ENCODE assay signal across 1 cellular context in genomic region chr10:95419399-95419798, GRCh38.
TF ChIP-seq lines count a peak whose summit lies in the region.

No MANE protein-coding gene starts in this region.

TF ChIP-seq in HepG2, 621 proteins besides CTCF, POLR2A, EP300 and RAD21 (continued from another document):
- TF ChIP-seq, protein P1, sequence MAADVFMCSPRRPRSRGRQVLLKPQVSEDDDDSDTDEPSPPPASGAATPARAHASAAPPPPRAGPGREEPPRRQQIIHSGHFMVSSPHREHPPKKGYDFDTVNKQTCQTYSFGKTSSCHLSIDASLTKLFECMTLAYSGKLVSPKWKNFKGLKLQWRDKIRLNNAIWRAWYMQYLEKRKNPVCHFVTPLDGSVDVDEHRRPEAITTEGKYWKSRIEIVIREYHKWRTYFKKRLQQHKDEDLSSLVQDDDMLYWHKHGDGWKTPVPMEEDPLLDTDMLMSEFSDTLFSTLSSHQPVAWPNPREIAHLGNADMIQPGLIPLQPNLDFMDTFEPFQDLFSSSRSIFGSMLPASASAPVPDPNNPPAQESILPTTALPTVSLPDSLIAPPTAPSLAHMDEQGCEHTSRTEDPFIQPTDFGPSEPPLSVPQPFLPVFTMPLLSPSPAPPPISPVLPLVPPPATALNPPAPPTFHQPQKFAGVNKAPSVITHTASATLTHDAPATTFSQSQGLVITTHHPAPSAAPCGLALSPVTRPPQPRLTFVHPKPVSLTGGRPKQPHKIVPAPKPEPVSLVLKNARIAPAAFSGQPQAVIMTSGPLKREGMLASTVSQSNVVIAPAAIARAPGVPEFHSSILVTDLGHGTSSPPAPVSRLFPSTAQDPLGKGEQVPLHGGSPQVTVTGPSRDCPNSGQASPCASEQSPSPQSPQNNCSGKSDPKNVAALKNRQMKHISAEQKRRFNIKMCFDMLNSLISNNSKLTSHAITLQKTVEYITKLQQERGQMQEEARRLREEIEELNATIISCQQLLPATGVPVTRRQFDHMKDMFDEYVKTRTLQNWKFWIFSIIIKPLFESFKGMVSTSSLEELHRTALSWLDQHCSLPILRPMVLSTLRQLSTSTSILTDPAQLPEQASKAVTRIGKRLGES (CRISPR knock-in tag; IDR thresholded peaks at IDR 0.05; ENCODE audit: borderline replicate concordance) = no peak
- TF ChIP-seq AHDC1 (CRISPR knock-in tag; IDR thresholded peaks at IDR 0.05; ENCODE audit: borderline replicate concordance) = no peak
- no peak for TF ChIP-seq FOSL2 (CRISPR knock-in tag; IDR thresholded peaks at IDR 0.05)
- TF ChIP-seq TFDP1 (CRISPR knock-in tag; IDR thresholded peaks at IDR 0.05; ENCODE audit: borderline replicate concordance) = no peak
- TF ChIP-seq PTBP1 (IDR thresholded peaks at IDR 0.05; ENCODE audit: low read depth, low read length, poor library complexity, severe bottlenecking) = no peak
- TF ChIP-seq, protein P2, sequence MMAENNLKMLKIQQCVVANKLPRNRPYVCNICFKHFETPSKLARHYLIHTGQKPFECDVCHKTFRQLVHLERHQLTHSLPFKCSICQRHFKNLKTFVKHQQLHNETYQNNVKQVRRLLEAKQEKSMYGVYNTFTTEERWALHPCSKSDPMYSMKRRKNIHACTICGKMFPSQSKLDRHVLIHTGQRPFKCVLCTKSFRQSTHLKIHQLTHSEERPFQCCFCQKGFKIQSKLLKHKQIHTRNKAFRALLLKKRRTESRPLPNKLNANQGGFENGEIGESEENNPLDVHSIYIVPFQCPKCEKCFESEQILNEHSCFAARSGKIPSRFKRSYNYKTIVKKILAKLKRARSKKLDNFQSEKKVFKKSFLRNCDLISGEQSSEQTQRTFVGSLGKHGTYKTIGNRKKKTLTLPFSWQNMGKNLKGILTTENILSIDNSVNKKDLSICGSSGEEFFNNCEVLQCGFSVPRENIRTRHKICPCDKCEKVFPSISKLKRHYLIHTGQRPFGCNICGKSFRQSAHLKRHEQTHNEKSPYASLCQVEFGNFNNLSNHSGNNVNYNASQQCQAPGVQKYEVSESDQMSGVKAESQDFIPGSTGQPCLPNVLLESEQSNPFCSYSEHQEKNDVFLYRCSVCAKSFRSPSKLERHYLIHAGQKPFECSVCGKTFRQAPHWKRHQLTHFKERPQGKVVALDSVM (CRISPR knock-in tag; IDR thresholded peaks at IDR 0.05) = no peak
- no peak for TF ChIP-seq CBX1 (IDR thresholded peaks at IDR 0.05; ENCODE audit: low read depth)
- no peak for TF ChIP-seq KLF6 (CRISPR knock-in tag; IDR thresholded peaks at IDR 0.05)
- no peak for TF ChIP-seq TBX2 (CRISPR knock-in tag; IDR thresholded peaks at IDR 0.05; ENCODE audit: borderline replicate concordance)
- TF ChIP-seq NR2F6 (IDR thresholded peaks at IDR 0.05) = no peak
- no peak for TF ChIP-seq NR2F6 (CRISPR knock-in tag; IDR thresholded peaks at IDR 0.05)
- no peak for TF ChIP-seq ZMAT3 (CRISPR knock-in tag; conservative IDR thresholded peaks at IDR 0.05)
- TF ChIP-seq ELF4 (CRISPR knock-in tag; IDR thresholded peaks at IDR 0.05; ENCODE audit: borderline replicate concordance) = no peak
